ENCODE assay signal across 8 cellular contexts in the genomic region with DNA sequence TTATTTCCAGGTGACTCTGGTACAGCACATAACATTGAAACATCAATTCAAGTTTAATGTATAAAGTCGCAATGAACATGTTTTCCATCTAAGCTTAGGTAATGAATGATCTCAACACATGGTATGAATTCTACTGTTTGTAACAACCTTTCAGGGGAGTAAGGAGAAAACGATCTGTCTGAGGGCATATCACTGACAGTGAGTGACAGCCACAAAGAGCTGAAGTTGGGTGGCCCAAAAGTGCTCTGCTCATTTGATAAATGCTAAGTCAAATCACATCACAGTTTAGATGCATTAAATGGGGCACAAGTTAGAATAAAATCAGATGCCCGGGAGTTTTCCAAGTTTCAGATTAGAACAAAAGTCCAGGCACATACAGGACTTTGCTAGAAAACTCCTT. TPM values are rescaled to one million over a fixed set of nuclear protein-coding genes. Genes with fewer than 3 reads are reported as not detected.
A peak's percentile ranks its signal among the peaks of the same experiment; 100 is the strongest.
DNase-seq lines count a peak whose midpoint lies in the region; ATAC-seq and TF ChIP-seq lines count a peak whose summit lies in the region.

No MANE protein-coding gene starts in this region.

- H3K27me3 Mint-ChIP-seq in CD8-positive, alpha-beta T cell (ENCODE audit: low read depth) = peaks cover 7% of the 10 kb centered on the region
- no peaks in the 10 kb centered on the region for H3K27me3 Mint-ChIP-seq in chondrocyte (ENCODE audit: low read depth)
- peaks cover 6% of the 10 kb centered on the region for H3K27me3 Mint-ChIP-seq in nephron progenitor cell (ENCODE audit: low read depth, poor library complexity)

- H3K9me3 Mint-ChIP-seq in CD8-positive, alpha-beta T cell = no peaks in the 10 kb centered on the region
- H3K9me3 Mint-ChIP-seq in chondrocyte (ENCODE audit: low read depth) (no peaks in the 10 kb centered on the region), nephron progenitor cell (no peaks in the 10 kb centered on the region)

- peaks cover 5% of the 10 kb centered on the region for H3K36me3 Mint-ChIP-seq in CD8-positive, alpha-beta T cell
- H3K36me3 Mint-ChIP-seq in chondrocyte (ENCODE audit: low read depth) = no peaks in the 10 kb centered on the region
- no peaks in the 10 kb centered on the region for H3K36me3 Mint-ChIP-seq in nephron progenitor cell (ENCODE audit: low read depth)

- H3K9me3 ChIP-seq in CD8-positive, alpha-beta T cell (ENCODE audit: low read length) = no peaks in the 10 kb centered on the region

- peak overlapping the region; percentile 94 for H3K4me3 Mint-ChIP-seq in CD8-positive, alpha-beta T cell
- H3K4me3 Mint-ChIP-seq in chondrocyte (ENCODE audit: unreplicated experiment) (peak overlapping the region; percentile 81), nephron progenitor cell (peak overlapping the region; percentile 90)

- no peak for TF ChIP-seq POLR2A in NB4 (IDR thresholded peaks at IDR 0.05; ENCODE audit: extremely low read depth, insufficient read length)

- H3K36me3 ChIP-seq in CD8-positive, alpha-beta T cell (ENCODE audit: insufficient read depth, low read length) = no peaks in the 10 kb centered on the region

- peak overlapping the region; percentile 3 for H3K27ac Mint-ChIP-seq in CD8-positive, alpha-beta T cell
- H3K27ac Mint-ChIP-seq in chondrocyte (ENCODE audit: unreplicated experiment) (peak overlapping the region; percentile 90), nephron progenitor cell (peak overlapping the region; percentile 92)

- intact Hi-C loops in CD8-positive, alpha-beta T cell (cut with DNase I, micrococcal nuclease) = loop anchor here (2.0 to 5.0 kb wide), 6 partner anchors 176 to 1336 kb away; partner anchors contain the start of genes AOPEP (in 2 of the 2) and ERCC6L2 (in 1 of the 2)
- intact Hi-C loops in posterior cingulate gyrus (cut with DNase I) = loop anchor here (5.0 kb wide), 1 partner anchor 196 kb away; no protein-coding TSS in a partner anchor

- POLR2A ChIA-PET in CD8-positive, alpha-beta T cell (lab: Charles Lee) = no interaction called here

- DNase-seq in CD8-positive, alpha-beta T cell = no peak
- DNase-seq in NB4 (ENCODE audit: low read depth) (peak; percentile 12), chondrocyte (ENCODE audit: low spot score) (no peak), nephron progenitor cell (no peak), dedifferentiated amniotic fluid mesenchymal stem cell (ENCODE audit: extremely low spot score) (no peak), posterior cingulate gyrus (no peak)

- peak overlapping the region; percentile 99 for H3K4me3 ChIP-seq in CD8-positive, alpha-beta T cell (ENCODE audit: low read depth, low read length)
- H3K4me3 ChIP-seq in NB4 (ENCODE audit: low read depth, low read length) = peak overlapping the region; percentile 64

- no peak overlapping the region for H3K27ac ChIP-seq in CD8-positive, alpha-beta T cell (ENCODE audit: low read depth, low read length)

- CTCF ChIA-PET in CD8-positive, alpha-beta T cell (lab: Charles Lee) = no interaction called here

- no peak for TF ChIP-seq CTCF in CD8-positive, alpha-beta T cell (IDR thresholded peaks at IDR 0.05)
- TF ChIP-seq CTCF in NB4 (IDR thresholded peaks at IDR 0.05; ENCODE audit: low read depth, low read length) (no peak), chondrocyte (IDR thresholded peaks at IDR 0.05) (no peak), nephron progenitor cell (IDR thresholded peaks at IDR 0.05) (no peak)

- no peaks in the 10 kb centered on the region for H3K27me3 ChIP-seq in CD8-positive, alpha-beta T cell (ENCODE audit: insufficient read depth, low read length)

- peaks cover 22% of the 10 kb centered on the region for H3K4me1 Mint-ChIP-seq in CD8-positive, alpha-beta T cell (ENCODE audit: low read depth)
- peaks cover 22% of the 10 kb centered on the region for H3K4me1 Mint-ChIP-seq in chondrocyte (ENCODE audit: low read depth)
- peaks cover 40% of the 10 kb centered on the region for H3K4me1 Mint-ChIP-seq in nephron progenitor cell

- peaks cover 12% of the 10 kb centered on the region for H3K4me1 ChIP-seq in CD8-positive, alpha-beta T cell (ENCODE audit: insufficient read depth, low read length)

- no peak for ATAC-seq in CD8-positive, alpha-beta T cell
- no peak for ATAC-seq in GM19455 (IDR thresholded peaks at IDR 0.05; ENCODE audit: unreplicated experiment)
- no peak for ATAC-seq in HG03520 (IDR thresholded peaks at IDR 0.05; ENCODE audit: unreplicated experiment)

RNA-seq across cellular contexts. Expression of gene FANCC, which starts 1.2 kb away (rescaled TPM):
- 1 to 10 TPM; 4.2 to 6.1 TPM for total RNA-seq in CD8-positive, alpha-beta T cell
- total RNA-seq in chondrocyte = 9.3 to 14.7 TPM (median 10.3 TPM) in 3 replicates

Comparison
In these comparisons a context has a peak if more than half of its experiments do, and no peak if none do; other contexts are left out.
1. H3K27ac Mint-ChIP-seq: peak in every context shown above with its lines; median percentile 92 in nephron progenitor cell; 90 in chondrocyte; 3 in CD8-positive, alpha-beta T cell.